17 cellular contexts compared by ENCODE assay signal in genomic region chr2:58127111-58127510, GRCh38.
DNase-seq lines count a peak whose midpoint lies in the region; ATAC-seq, FAIRE-seq and TF ChIP-seq lines count a peak whose summit lies in the region.
"Had no signal": no experiment of that assay in that cellular context is flagged by ENCODE, and none has a peak within 500 bp of the region (broad histone marks: within the 10 kb centered on the region; RNA-seq: fewer than 3 reads in every experiment).

No MANE protein-coding gene starts in this region.

- no peak overlapping the region for H3K27ac Mint-ChIP-seq in stimulated activated effector memory CD8-positive, alpha-beta T cell treated with anti-CD3 and anti-CD28 coated beads, Interleukin-12 subunit alpha, Interleukin-12 subunit beta, amount 100 ng/mL, for 72 hours
- H3K27ac Mint-ChIP-seq: CD4-positive, alpha-beta T cell had no signal

- no peaks in the 10 kb centered on the region for H3K79me2 ChIP-seq in smooth muscle cell (ENCODE audit: low read depth)

- no peak for TF ChIP-seq EP300 in A549 (IDR thresholded peaks at IDR 0.05)
- TF ChIP-seq EP300 in gastroesophageal sphincter (IDR thresholded peaks at IDR 0.05): no peak

- no peaks in the 10 kb centered on the region for H3K9me3 Mint-ChIP-seq in stimulated activated effector memory CD8-positive, alpha-beta T cell treated with anti-CD3 and anti-CD28 coated beads, Interleukin-12 subunit alpha, Interleukin-12 subunit beta, amount 100 ng/mL, for 72 hours
- H3K9me3 Mint-ChIP-seq: CD4-positive, alpha-beta T cell had no signal

- H3K27ac ChIP-seq in A549 (no peak overlapping the region), gastroesophageal sphincter (no peak overlapping the region), smooth muscle cell (ENCODE audit: low read depth) (no peak overlapping the region)
- H3K27ac ChIP-seq: C4-2B, GM23248 had no signal

- ATAC-seq in A549 (no peak), gastroesophageal sphincter (no peak)
- ATAC-seq in stimulated activated effector memory CD8-positive, alpha-beta T cell treated with anti-CD3 and anti-CD28 coated beads, Interleukin-12 subunit alpha, Interleukin-12 subunit beta, amount 100 ng/mL, for 72 hours: no peak

- H3K4me3 Mint-ChIP-seq in stimulated activated effector memory CD8-positive, alpha-beta T cell treated with anti-CD3 and anti-CD28 coated beads, Interleukin-12 subunit alpha, Interleukin-12 subunit beta, amount 100 ng/mL, for 72 hours: no peak overlapping the region
- H3K4me3 Mint-ChIP-seq: CD4-positive, alpha-beta T cell had no signal

- H3K4me2 ChIP-seq in A549: no peak overlapping the region
- H3K4me2 ChIP-seq in smooth muscle cell: no peak overlapping the region

- no peaks in the 10 kb centered on the region for H3K27me3 ChIP-seq in gastroesophageal sphincter
- no peaks in the 10 kb centered on the region for H3K27me3 ChIP-seq in smooth muscle cell (ENCODE audit: low read depth)

- H3K4me1 ChIP-seq in A549: peaks cover 15% of the 10 kb centered on the region
- peaks cover 0 to 9% (median 0%) of the 10 kb centered on the region in 3 donors for H3K4me1 ChIP-seq in gastroesophageal sphincter
- peaks cover 7% of the 10 kb centered on the region for H3K4me1 ChIP-seq in smooth muscle cell (ENCODE audit: low read depth)
- H3K4me1 ChIP-seq: Caco-2, HAP-1 had no signal

- H3K4me1 Mint-ChIP-seq in stimulated activated effector memory CD8-positive, alpha-beta T cell treated with anti-CD3 and anti-CD28 coated beads, Interleukin-12 subunit alpha, Interleukin-12 subunit beta, amount 100 ng/mL, for 72 hours: no peaks in the 10 kb centered on the region

- H3K9me3 ChIP-seq in A549 (no peaks in the 10 kb centered on the region), gastroesophageal sphincter (no peaks in the 10 kb centered on the region), smooth muscle cell (replicated peaks; ENCODE audit: low read depth) (no peaks in the 10 kb centered on the region)
- H3K9me3 ChIP-seq: Caco-2, HAP-1 had no signal

- H4K20me1 ChIP-seq in smooth muscle cell (ENCODE audit: low read depth): no peaks in the 10 kb centered on the region

- CTCF ChIA-PET in A549 (lab: Yijun Ruan, JAX): no interaction called here

- no peak overlapping the region for H3K9ac ChIP-seq in smooth muscle cell (ENCODE audit: low read depth)
- H3K9ac ChIP-seq: GM23248 had no signal

- no peak for TF ChIP-seq RAD21 in A549 (conservative IDR thresholded peaks at IDR 0.05 in 1 of 2, IDR thresholded peaks at IDR 0.05 in 1 of 2)

- whole genome bisulfite sequencing in A549 (ENCODE audit: missing lambda C conversion rate): 90% methylated on average over 3 of the region's 3 CpGs
- WGBS in gastroesophageal sphincter (ENCODE audit: low coverage in 1 of 2), 2 donors: 93 to 96% methylated on average over 3 of the region's 3 CpGs
- WGBS in smooth muscle cell (ENCODE audit: low lambda C conversion rate): 99% methylated on average over 3 of the region's 3 CpGs

- peaks cover 33% of the 10 kb centered on the region for H3K36me3 Mint-ChIP-seq in stimulated activated effector memory CD8-positive, alpha-beta T cell treated with anti-CD3 and anti-CD28 coated beads, Interleukin-12 subunit alpha, Interleukin-12 subunit beta, amount 100 ng/mL, for 72 hours

- POLR2A ChIA-PET in A549 (lab: Yijun Ruan, JAX): no interaction called here

- no peak for TF ChIP-seq CTCF in A549 (IDR thresholded peaks at IDR 0.05)
- TF ChIP-seq CTCF in D721Med (IDR thresholded peaks at IDR 0.05; ENCODE audit: insufficient read depth, missing control alignments): no peak
- no peak for TF ChIP-seq CTCF in gastroesophageal sphincter (IDR thresholded peaks at IDR 0.05)
- TF ChIP-seq CTCF in smooth muscle cell (IDR thresholded peaks at IDR 0.05; ENCODE audit: borderline replicate concordance, insufficient read depth, poor library complexity, severe bottlenecking): no peak

- FAIRE-seq in A549 (lab: Jason Lieb, UNC) (no peak), D721Med (lab: Jason Lieb, UNC) (peak; percentile 68), TTC549 (lab: Jason Lieb, UNC) (peak; percentile 62)

- no peak overlapping the region for H3K4me3 ChIP-seq in A549
- no peak overlapping the region for H3K4me3 ChIP-seq in gastroesophageal sphincter
- H3K4me3 ChIP-seq in smooth muscle cell: no peak overlapping the region
- H3K4me3 ChIP-seq: GM23248, HAP-1 had no signal

- no peak overlapping the region for H2AFZ ChIP-seq in smooth muscle cell (ENCODE audit: low read depth)
- H2AFZ ChIP-seq: GM23248 had no signal

- TF ChIP-seq POLR2A in A549 (IDR thresholded peaks at IDR 0.05; ENCODE audit: low read length): no peak
- no peak for TF ChIP-seq POLR2A in gastroesophageal sphincter (IDR thresholded peaks at IDR 0.05)

- H3K36me3 ChIP-seq in gastroesophageal sphincter (peaks cover 0 to 17% of the 10 kb centered on the region in 2 donors), smooth muscle cell (ENCODE audit: low read depth) (no peaks in the 10 kb centered on the region)
- H3K36me3 ChIP-seq: HAP-1 had no signal

- DNase-seq in A549 (ENCODE audit: low read depth in 1 of 2, low spot score in 1 of 2) (no peak), D721Med (ENCODE audit: insufficient read length, low spot score) (no peak), MV-4-11 (lab: John Stamatoyannopoulos, UW) (peak; percentile 51), smooth muscle cell (lab: John Stamatoyannopoulos, UW; ENCODE audit: unreplicated experiment) (no peak)
- no peak for DNase-seq in stimulated activated effector memory CD8-positive, alpha-beta T cell treated with anti-CD3 and anti-CD28 coated beads, Interleukin-12 subunit alpha, Interleukin-12 subunit beta, amount 100 ng/mL, for 72 hours (ENCODE audit: low spot score in 2 of 2)
- DNase-seq: AML-193; Caco-2; CD4-positive, alpha-beta T cell; DMS153; DMS79; GF-D8; GM23248; KBM-7 had no signal

- H3F3A ChIP-seq in smooth muscle cell (ENCODE audit: low read depth): peaks cover 7% of the 10 kb centered on the region

TF ChIP-seq in A549, 52 proteins besides CTCF, POLR2A, EP300 and RAD21:
- TF ChIP-seq CEBPB (IDR thresholded peaks at IDR 0.05) (peak; percentile 57 to 62; a peak in 2 of 4 replicates), BHLHE40 (IDR thresholded peaks at IDR 0.05; ENCODE audit: low read depth, low read length) (no peak), FOXS1 (CRISPR knock-in tag; IDR thresholded peaks at IDR 0.05) (no peak), HES2 (IDR thresholded peaks at IDR 0.05) (no peak)
